ENCODE assay signal across 7 cellular contexts in genomic region chr2:54920660-54921059, GRCh38.
"Had no signal": no experiment of that assay in that cellular context is flagged by ENCODE, and none has a peak within 500 bp of the region (broad histone marks: within the 10 kb centered on the region; RNA-seq: fewer than 3 reads in every experiment).

No MANE protein-coding gene starts in this region.

- FAIRE-seq: G401.6, GM12878, GM12892, GM18507, GM19239 had no signal

- H3K4me3 ChIP-seq: GM12878 had no signal

- ATAC-seq: GM12878 had no signal

- DNase-seq: GDM1, GF-D8 had no signal
